9 cellular contexts compared by ENCODE assay signal in genomic region chr19:17080441-17080803, GRCh38. TPM values are rescaled to one million over a fixed set of nuclear protein-coding genes. Genes with fewer than 3 reads are reported as not detected.
DNase-seq lines count a peak whose midpoint lies in the region; ATAC-seq, FAIRE-seq and TF ChIP-seq lines count a peak whose summit lies in the region.
"Had no signal": no experiment of that assay in that cellular context is flagged by ENCODE, and none has a peak within 500 bp of the region (broad histone marks: within the 10 kb centered on the region; RNA-seq: fewer than 3 reads in every experiment).

No MANE protein-coding gene starts in this region.

- H3K9ac ChIP-seq in MM.1S (ENCODE audit: low read length) = peak overlapping the region; percentile 28; the same call in 1 of the 2 replicates

- H3K4me1 Mint-ChIP-seq in chondrocyte (ENCODE audit: low read depth) (peaks cover 57% of the 10 kb centered on the region), nephron (peaks cover 32% of the 10 kb centered on the region)

- peaks cover 27% of the 10 kb centered on the region for H3F3A ChIP-seq in MM.1S (ENCODE audit: insufficient read depth, low read length)

- ATAC-seq in A549 = no peak
- ATAC-seq in left colon = no peak

- FAIRE-seq in A549 (lab: Jason Lieb, UNC) = no peak

- no peaks in the 10 kb centered on the region for H3K36me3 ChIP-seq in MM.1S (replicated peaks; ENCODE audit: insufficient read depth, low read length)

- no peaks in the 10 kb centered on the region for H3K9me3 Mint-ChIP-seq in chondrocyte (ENCODE audit: low read depth)
- no peaks in the 10 kb centered on the region for H3K9me3 Mint-ChIP-seq in nephron

- TF ChIP-seq CTCF in A549 (IDR thresholded peaks at IDR 0.05) = no peak
- TF ChIP-seq CTCF in MM.1S (IDR thresholded peaks at IDR 0.05; ENCODE audit: low read length) = no peak
- TF ChIP-seq CTCF in chondrocyte (IDR thresholded peaks at IDR 0.05) = peak; percentile 44
- TF ChIP-seq CTCF in nephron (IDR thresholded peaks at IDR 0.05; ENCODE audit: unreplicated experiment in 3 of 3) = no peak

- no peaks in the 10 kb centered on the region for H4K20me1 ChIP-seq in MM.1S (ENCODE audit: insufficient read depth, low read length)

- H3K4me1 ChIP-seq in A549 (peaks cover 31% of the 10 kb centered on the region), MM.1S (ENCODE audit: low read length) (peaks cover 19% of the 10 kb centered on the region)

- H3K36me3 Mint-ChIP-seq in chondrocyte (ENCODE audit: low read depth) = no peaks in the 10 kb centered on the region
- no peaks in the 10 kb centered on the region for H3K36me3 Mint-ChIP-seq in nephron (ENCODE audit: low read depth)

- peak overlapping the region; percentile 97 for H3K27ac Mint-ChIP-seq in chondrocyte (ENCODE audit: unreplicated experiment)
- peak overlapping the region; percentile 37 to 86 (median 74) for H3K27ac Mint-ChIP-seq in nephron

- no peak overlapping the region for H3K4me3 ChIP-seq in A549
- H3K4me3 ChIP-seq in MM.1S (ENCODE audit: low read length) = peak overlapping the region; percentile 63

- H3K4me3 Mint-ChIP-seq in chondrocyte (ENCODE audit: unreplicated experiment) = peak overlapping the region; percentile 71
- peak overlapping the region in 1 of 3 experiments; percentile 55 for H3K4me3 Mint-ChIP-seq in nephron

- DNase-seq in A549 (ENCODE audit: low read depth in 1 of 2, low spot score in 1 of 2) (no peak), MM.1S (no peak), chondrocyte (ENCODE audit: low spot score) (no peak), T1000 (lab: John Stamatoyannopoulos, UW) (no peak), left colon (no peak), HK-2 (ENCODE audit: unreplicated experiment) (no peak), NCI-H69 (lab: John Stamatoyannopoulos, UW) (no peak)

- H3K79me2 ChIP-seq in MM.1S (ENCODE audit: low read length) = peaks cover 84% of the 10 kb centered on the region

- TF ChIP-seq EP300 in A549 (IDR thresholded peaks at IDR 0.05) = no peak

- H3K27me3 ChIP-seq in MM.1S (replicated peaks; ENCODE audit: insufficient read depth, low read length) = no peaks in the 10 kb centered on the region

- peak overlapping the region; percentile 96 for H3K4me2 ChIP-seq in A549
- peak overlapping the region; percentile 97 for H3K4me2 ChIP-seq in MM.1S (ENCODE audit: low read depth, low read length)

- POLR2A ChIA-PET in A549 (lab: Yijun Ruan, JAX) = no interaction called here

- no peak overlapping the region for H2AFZ ChIP-seq in MM.1S (ENCODE audit: low read length)

- H3K9me3 ChIP-seq in A549 (no peaks in the 10 kb centered on the region), MM.1S (replicated peaks; ENCODE audit: insufficient read depth, low read length) (no peaks in the 10 kb centered on the region)

- H3K27me3 Mint-ChIP-seq in chondrocyte (ENCODE audit: low read depth) (no peaks in the 10 kb centered on the region), nephron (ENCODE audit: low read depth) (peaks cover 3% of the 10 kb centered on the region)

- WGBS in A549 (ENCODE audit: missing lambda C conversion rate) = 55% methylated on average over 4 of the region's 4 CpGs

- CTCF ChIA-PET in A549 (lab: Yijun Ruan, JAX) = interaction anchor here (0.6 to 1.4 kb wide), 8 partner anchors 13 to 202 kb away, joined by 3 to 4 read pairs (median 3); partner anchors contain the start of gene OCEL1

- no peak for TF ChIP-seq RAD21 in A549 (conservative IDR thresholded peaks at IDR 0.05 in 1 of 2, IDR thresholded peaks at IDR 0.05 in 1 of 2)

- intact Hi-C loops in left colon (cut with DNase I, micrococcal nuclease) = no loop called here

- no peak for TF ChIP-seq POLR2A in A549 (IDR thresholded peaks at IDR 0.05; ENCODE audit: low read length)

- H3K27ac ChIP-seq in A549 (peak overlapping the region; percentile 83 to 94), MM.1S (ENCODE audit: low read length) (peak overlapping the region; percentile 71; the same call in 1 of the 2 replicates)

- H3K9me2 ChIP-seq in MM.1S (replicated peaks; ENCODE audit: insufficient read depth, low read length) = no peaks in the 10 kb centered on the region

TF ChIP-seq in A549, 52 proteins besides CTCF, POLR2A, EP300 and RAD21 (continues in another document):
- TF ChIP-seq RNF2 (IDR thresholded peaks at IDR 0.05; ENCODE audit: borderline replicate concordance, low read depth) (no peak), HEYL (CRISPR knock-in tag; IDR thresholded peaks at IDR 0.05) (no peak), ZNF302 (CRISPR knock-in tag; IDR thresholded peaks at IDR 0.05) (no peak), MAX (IDR thresholded peaks at IDR 0.05) (no peak), BCL3 (IDR thresholded peaks at IDR 0.05) (no peak), PBX3 (IDR thresholded peaks at IDR 0.05) (no peak), CEBPB (IDR thresholded peaks at IDR 0.05) (no peak), GATA3 (IDR thresholded peaks at IDR 0.05; ENCODE audit: borderline replicate concordance) (no peak), REST (IDR thresholded peaks at IDR 0.05) (no peak), ZFP36 (IDR thresholded peaks at IDR 0.05; ENCODE audit: borderline replicate concordance, partially characterized antibody) (no peak), CHD2 (IDR thresholded peaks at IDR 0.05; ENCODE audit: low read length, partially characterized antibody) (no peak), CHD4 (IDR thresholded peaks at IDR 0.05; ENCODE audit: borderline replicate concordance) (no peak), MAZ (IDR thresholded peaks at IDR 0.05; ENCODE audit: borderline replicate concordance, low read depth, low read length) (no peak)

RNA-seq across cellular contexts. Expression of gene MYO9B, which starts 4.8 kb away (rescaled TPM):
- polyA plus RNA-seq in A549 (2011; rRNA removed) (13.0 and 18.9 TPM in 2 replicates), A549 (2017; fragmentation: RNase III; extraction: RNeasy Plus Mini Kit Qiagen cat#74134 plus additional on column Dnase treatment) (23.9 to 28.1 TPM (median 27.7 TPM) in 3 replicates)
- 18.7 and 25.6 TPM in 2 replicates for polyA plus RNA-seq in A549 (2012; cell fraction: cytosol; rRNA removed)
- polyA plus RNA-seq in A549 (2012; cell fraction: nucleus; rRNA removed) = 68.0 and 89.4 TPM in 2 replicates
- 34.1 and 36.5 TPM in 2 replicates for polyA minus RNA-seq in A549 (2011; rRNA and poly(A)+ RNA removed)
- total RNA-seq in chondrocyte (90.8 to 98.1 TPM (median 94.6 TPM) in 3 replicates), left colon (10 to 100 TPM; 69.9 to 82.2 TPM)

RNA-seq across cellular contexts. Expression of gene HAUS8, which starts 5.2 kb away (rescaled TPM):
- polyA plus RNA-seq in A549 (2011; rRNA removed) = 13.9 and 15.1 TPM in 2 replicates
- 17.2 and 18.7 TPM in 2 replicates for polyA plus RNA-seq in A549 (2012; cell fraction: cytosol; rRNA removed)
- polyA plus RNA-seq in A549 (2012; cell fraction: nucleus; rRNA removed) = 19.3 and 21.3 TPM in 2 replicates
- 15.9 to 16.6 TPM (median 16.2 TPM) in 3 replicates for polyA plus RNA-seq in A549 (2017; fragmentation: RNase III; extraction: RNeasy Plus Mini Kit Qiagen cat#74134 plus additional on column Dnase treatment)
- 6.4 and 13.5 TPM in 2 replicates for polyA minus RNA-seq in A549 (2011; rRNA and poly(A)+ RNA removed)
- total RNA-seq in chondrocyte = 7.8 to 9.5 TPM (median 8.2 TPM) in 3 replicates
- total RNA-seq in left colon = 10 to 100 TPM; 10.7 to 14.1 TPM

RNA-seq across cellular contexts. Expression of gene CPAMD8, which starts 53.8 kb away (rescaled TPM):
- polyA plus RNA-seq in A549 (2011; rRNA removed) (0.03 and 0.12 TPM in 2 replicates), A549 (2017; fragmentation: RNase III; extraction: RNeasy Plus Mini Kit Qiagen cat#74134 plus additional on column Dnase treatment) (not detected in 3 replicates)
- polyA plus RNA-seq in A549 (2012; cell fraction: cytosol; rRNA removed) = 0.03 and 0.05 TPM in 2 replicates
- 0.01 and 0.09 TPM in 2 replicates for polyA plus RNA-seq in A549 (2012; cell fraction: nucleus; rRNA removed)
- polyA minus RNA-seq in A549 (2011; rRNA and poly(A)+ RNA removed) = 0.41 and 0.54 TPM in 2 replicates
- total RNA-seq in chondrocyte (4.9 to 10.6 TPM (median 6.1 TPM) in 3 replicates), left colon (1 to 10 TPM; 2.3 to 3.4 TPM)
- total RNA-seq: HT-29 had no signal
